ENCODE assay signal across 22 cellular contexts in the genomic region with DNA sequence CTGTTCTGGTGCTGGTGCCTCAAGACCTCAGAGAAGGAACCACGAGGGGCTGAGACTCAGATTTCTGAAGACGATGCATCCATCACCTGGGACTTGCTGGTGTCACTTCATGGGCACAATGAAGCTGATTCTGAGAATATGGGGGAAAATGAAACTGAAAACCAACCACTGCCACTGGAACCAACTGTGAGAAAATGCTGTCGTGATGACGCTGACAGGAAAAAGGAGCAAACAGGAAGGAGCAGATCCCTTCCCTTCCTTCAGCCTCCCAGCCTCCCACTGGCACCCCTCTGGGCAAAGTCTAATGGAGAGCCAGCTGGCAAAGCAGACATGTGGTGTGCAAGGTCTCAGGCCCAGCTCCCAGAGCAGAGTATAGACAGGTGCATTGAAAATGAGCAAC.
DNase-seq lines count a peak whose midpoint lies in the region; ATAC-seq and TF ChIP-seq lines count a peak whose summit lies in the region.
"Had no signal": no experiment of that assay in that cellular context is flagged by ENCODE, and none has a peak within 500 bp of the region (broad histone marks: within the 10 kb centered on the region; RNA-seq: fewer than 3 reads in every experiment).

No MANE protein-coding gene starts in this region.

- peaks cover 3% of the 10 kb centered on the region for H3K9me3 Mint-ChIP-seq in activated CD8-positive, alpha-beta memory T cell treated with anti-CD3 and anti-CD28 coated beads, Interleukin-2, amount 10 ng/mL, durations not matched to agents 7 days and 5 days (ENCODE audit: low read depth)
- H3K9me3 Mint-ChIP-seq in activated T-helper 17 cell treated with anti-CD3 and anti-CD28 coated beads, Interleukin-2, amount 50 U/mL, for 72 hours = peaks cover 5% of the 10 kb centered on the region

- H3K36me3 Mint-ChIP-seq in activated CD8-positive, alpha-beta memory T cell treated with anti-CD3 and anti-CD28 coated beads, Interleukin-2, amount 10 ng/mL, durations not matched to agents 7 days and 5 days = no peaks in the 10 kb centered on the region
- H3K36me3 Mint-ChIP-seq in activated T-helper 17 cell treated with anti-CD3 and anti-CD28 coated beads, Interleukin-2, amount 50 U/mL, for 72 hours (ENCODE audit: low read depth) = no peaks in the 10 kb centered on the region

- no peaks in the 10 kb centered on the region for H3K79me2 ChIP-seq in DND-41 (ENCODE audit: insufficient read depth, low read length)

- in situ Hi-C loops in HAP-1 (cut with MboI; ENCODE audit: low sequenced_read_pairs) = no loop called here

- TF ChIP-seq CTCF in DND-41 (IDR thresholded peaks at IDR 0.05; ENCODE audit: borderline replicate concordance, extremely low read depth, low read length, poor library complexity, severe bottlenecking) = peak; percentile 31
- no peak for TF ChIP-seq CTCF in testis (IDR thresholded peaks at IDR 0.05)

- H3K36me3 ChIP-seq in DND-41 (ENCODE audit: insufficient read depth, low read length) = no peaks in the 10 kb centered on the region
- H3K36me3 ChIP-seq in HAP-1 (replicated peaks) = no peaks in the 10 kb centered on the region
- no peaks in the 10 kb centered on the region for H3K36me3 ChIP-seq in testis (ENCODE audit: low read depth, missing control alignments)
- H3K36me3 ChIP-seq: thyroid gland had no signal

- H4K20me1 ChIP-seq in DND-41 (ENCODE audit: insufficient read depth, low read length) = no peaks in the 10 kb centered on the region

- intact Hi-C loops in testis (cut with DNase I; ENCODE audit: low total_unique reads) = no loop called here

- peak overlapping the region; percentile 51 for H3K4me2 ChIP-seq in DND-41 (ENCODE audit: insufficient read depth, low read length)

- peaks cover 14% of the 10 kb centered on the region for H3K4me1 Mint-ChIP-seq in activated CD8-positive, alpha-beta memory T cell treated with anti-CD3 and anti-CD28 coated beads, Interleukin-2, amount 10 ng/mL, durations not matched to agents 7 days and 5 days
- H3K4me1 Mint-ChIP-seq in activated T-helper 17 cell treated with anti-CD3 and anti-CD28 coated beads, Interleukin-2, amount 50 U/mL, for 72 hours = no peaks in the 10 kb centered on the region

- peak; percentile 71 for ATAC-seq in activated CD8-positive, alpha-beta memory T cell treated with anti-CD3 and anti-CD28 coated beads, Interleukin-2, amount 10 ng/mL, durations not matched to agents 7 days and 5 days
- peak; percentile 92 for ATAC-seq in DND-41 (ENCODE audit: insufficient read depth, low read depth)
- peak; percentile 31 for ATAC-seq in activated T-helper 17 cell treated with anti-CD3 and anti-CD28 coated beads, Interleukin-2, amount 50 U/mL, for 72 hours (replicated peaks)
- ATAC-seq: activated T-cell treated with anti-CD3 and anti-CD28 coated beads, Interleukin-2, amount 50 U/mL, for 4 hours; left cardiac atrium had no signal

- H3K4me3 ChIP-seq in DND-41 (ENCODE audit: low read depth in 1 of 2, low read length in 2 of 2) (no peak overlapping the region), HAP-1 (no peak overlapping the region), testis (no peak overlapping the region)
- H3K4me3 ChIP-seq: thyroid gland had no signal

- peak overlapping the region; percentile 41 for H3K27ac ChIP-seq in DND-41 (ENCODE audit: low read length)
- no peak overlapping the region for H3K27ac ChIP-seq in testis
- H3K27ac ChIP-seq: thyroid gland had no signal

- H3K9ac ChIP-seq in DND-41 (ENCODE audit: low read depth, low read length) = no peak overlapping the region

- 80 to 83% methylated on average over 4 of the region's 4 CpGs for WGBS in testis, 2 donors

- no peak for TF ChIP-seq POLR2A in testis (IDR thresholded peaks at IDR 0.05)

- peak overlapping the region; percentile 36 for H3K27ac Mint-ChIP-seq in activated CD8-positive, alpha-beta memory T cell treated with anti-CD3 and anti-CD28 coated beads, Interleukin-2, amount 10 ng/mL, durations not matched to agents 7 days and 5 days
- H3K27ac Mint-ChIP-seq in activated T-helper 17 cell treated with anti-CD3 and anti-CD28 coated beads, Interleukin-2, amount 50 U/mL, for 72 hours = peak overlapping the region; percentile 9
- H3K27ac Mint-ChIP-seq: naive B cell had no signal

- no peaks in the 10 kb centered on the region for H3K9me3 ChIP-seq in DND-41 (ENCODE audit: insufficient read depth, low read length, severe bottlenecking)
- no peaks in the 10 kb centered on the region for H3K9me3 ChIP-seq in HAP-1
- H3K9me3 ChIP-seq in testis = no peaks in the 10 kb centered on the region
- H3K9me3 ChIP-seq: thyroid gland had no signal

- peaks cover 11% of the 10 kb centered on the region for H3K27me3 Mint-ChIP-seq in activated CD8-positive, alpha-beta memory T cell treated with anti-CD3 and anti-CD28 coated beads, Interleukin-2, amount 10 ng/mL, durations not matched to agents 7 days and 5 days
- H3K27me3 Mint-ChIP-seq in activated T-helper 17 cell treated with anti-CD3 and anti-CD28 coated beads, Interleukin-2, amount 50 U/mL, for 72 hours = peaks cover 8% of the 10 kb centered on the region

- H3K27me3 ChIP-seq in DND-41 (ENCODE audit: insufficient read depth, low read length, poor library complexity) = no peaks in the 10 kb centered on the region
- peaks cover 9% of the 10 kb centered on the region; the same call in 1 of the 2 replicates for H3K27me3 ChIP-seq in HAP-1 (ENCODE audit: low read depth)
- H3K27me3 ChIP-seq in testis = no peaks in the 10 kb centered on the region
- H3K27me3 ChIP-seq: thyroid gland had no signal

- CTCF ChIA-PET in activated CD8-positive, alpha-beta memory T cell treated with anti-CD3 and anti-CD28 coated beads, Interleukin-2, amount 10 ng/mL, durations not matched to agents 7 days and 5 days (lab: Charles Lee) = interaction anchor here (0.9 to 1.8 kb wide), 3 partner anchors 9 to 152 kb away, joined by 3 to 10 read pairs (median 3); no protein-coding TSS in a partner anchor

- H3K4me3 Mint-ChIP-seq in activated CD8-positive, alpha-beta memory T cell treated with anti-CD3 and anti-CD28 coated beads, Interleukin-2, amount 10 ng/mL, durations not matched to agents 7 days and 5 days = peak overlapping the region; percentile 2
- no peak overlapping the region for H3K4me3 Mint-ChIP-seq in activated T-helper 17 cell treated with anti-CD3 and anti-CD28 coated beads, Interleukin-2, amount 50 U/mL, for 72 hours
- H3K4me3 Mint-ChIP-seq: activated T-cell treated with anti-CD3 and anti-CD28 coated beads, Interleukin-2, amount 50 U/mL, for 4 hours; naive B cell had no signal

- peak; percentile 43 for DNase-seq in activated CD8-positive, alpha-beta memory T cell treated with anti-CD3 and anti-CD28 coated beads, Interleukin-2, amount 10 ng/mL, durations not matched to agents 7 days and 5 days
- DNase-seq in activated CD8-positive, alpha-beta memory T cell treated with anti-CD3 and anti-CD28 coated beads, Interleukin-2, amount 50 U/mL, for 4 hours = no peak
- DNase-seq in DND-41 (peak; percentile 74), M059J (ENCODE audit: low read depth) (peak; percentile 29), cortex of kidney (lab: John Stamatoyannopoulos, UW) (no peak), HAP-1 (ENCODE audit: low spot score in 2 of 2) (no peak), testis (no peak)
- DNase-seq: ACHN; activated CD4-positive, alpha-beta T cell treated with anti-CD3 and anti-CD28 coated beads, Interleukin-2, amount 50 U/mL, for 48 hours; activated T-cell treated with anti-CD3 and anti-CD28 coated beads, Interleukin-2, amount 50 U/mL, for 4 hours; C1 segment of cervical spinal cord; DMS 273 treated with DMSO at 0.1 percent for 48 hours; glutamatergic neuron; HCEC 1CT; left cardiac atrium; mesendoderm; naive B cell; NCI-H1417; NCI-H524 treated with DMSO at 0.1 percent for 48 hours; SHP77 treated with DMSO at 0.1 percent for 48 hours; thyroid gland had no signal

- H2AFZ ChIP-seq in DND-41 (ENCODE audit: low read depth, low read length) = peak overlapping the region; percentile 59

- H3K4me1 ChIP-seq in DND-41 (ENCODE audit: insufficient read depth, low read length) = peaks cover 10% of the 10 kb centered on the region
- no peaks in the 10 kb centered on the region for H3K4me1 ChIP-seq in HAP-1
- H3K4me1 ChIP-seq in testis = no peaks in the 10 kb centered on the region
- H3K4me1 ChIP-seq: thyroid gland had no signal

Comparison
In these comparisons a context has a peak if more than half of its experiments do, and no peak if none do; other contexts are left out.
1. DNase-seq: peak in activated CD8-positive, alpha-beta memory T cell treated with anti-CD3 and anti-CD28 coated beads, Interleukin-2, amount 10 ng/mL, durations not matched to agents 7 days and 5 days (single experiment), DND-41 (single experiment) and M059J (single experiment); none in activated CD8-positive, alpha-beta memory T cell treated with anti-CD3 and anti-CD28 coated beads, Interleukin-2, amount 50 U/mL, for 4 hours (single experiment), cortex of kidney (single experiment), HAP-1 (0 of 2) and testis (single experiment).
2. ATAC-seq: peak in every context shown above with its lines; median percentile 92 in DND-41; 71 in activated CD8-positive, alpha-beta memory T cell treated with anti-CD3 and anti-CD28 coated beads, Interleukin-2, amount 10 ng/mL, durations not matched to agents 7 days and 5 days; 31 in activated T-helper 17 cell treated with anti-CD3 and anti-CD28 coated beads, Interleukin-2, amount 50 U/mL, for 72 hours.